In the genomic region with DNA sequence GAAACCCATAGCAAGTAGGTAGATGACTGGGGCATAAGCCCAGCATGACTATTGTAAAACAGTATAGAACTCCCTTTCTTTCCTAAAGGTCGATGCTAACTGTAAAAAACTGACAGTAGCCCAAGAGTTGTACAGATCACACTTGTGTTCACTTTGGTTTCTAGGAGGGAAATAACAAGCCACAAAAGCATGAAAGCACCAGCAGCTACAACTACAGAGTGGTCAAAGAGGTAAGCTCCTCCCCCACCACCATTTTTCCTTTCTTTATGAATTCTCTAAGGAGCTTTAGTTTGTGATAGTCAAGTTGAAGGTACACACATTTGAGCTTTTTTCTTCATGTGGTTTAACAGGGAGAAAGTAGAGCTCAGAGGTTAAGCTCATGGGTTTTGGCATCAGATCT, we compare ENCODE assay signal across 22 cellular contexts.
"Had no signal": no experiment of that assay in that cellular context is flagged by ENCODE, and none has a peak within 500 bp of the region (broad histone marks: within the 10 kb centered on the region; RNA-seq: fewer than 3 reads in every experiment).

No MANE protein-coding gene starts in this region.

- H3K36me3 ChIP-seq: SJSA1 had no signal

- H3K9me3 ChIP-seq: Peyer's patch, SJSA1 had no signal

- H3K27me3 ChIP-seq: Peyer's patch, SJSA1 had no signal

- H3K4me3 ChIP-seq: Peyer's patch, SJSA1, SK-N-MC had no signal

- H3K4me1 ChIP-seq: Peyer's patch, SJSA1 had no signal

- ATAC-seq: PC-3 had no signal

- DNase-seq: Kasumi-1; KG1; MM.1S; NCI-H1092 treated with DMSO at 0.1 percent for 48 hours; NCI-H1436; NCI-H187; NCI-H2029; NCI-H2081 treated with DMSO at 0.1 percent for 48 hours; NCI-H2171; NCI-H226; NCI-H446; NCI-H510A; NCI-H524 treated with DMSO at 0.1 percent for 48 hours; NCI-H69; NCI-H774; NK-92 treated with Interleukin-12 subunit alpha and Interleukin-12 subunit beta, amount 100 ng/mL, for 24 hours; PC-3; Peyer's patch; Right ventricle myocardium superior; SIG-M5 had no signal

- H3K27ac ChIP-seq: Peyer's patch, SJSA1, SK-N-MC had no signal
